ENCODE assay signal across 26 cellular contexts in genomic region chr4:94590493-94590892, GRCh38.
DNase-seq lines count a peak whose midpoint lies in the region; ATAC-seq, FAIRE-seq and TF ChIP-seq lines count a peak whose summit lies in the region.
"Had no signal": no experiment of that assay in that cellular context is flagged by ENCODE, and none has a peak within 500 bp of the region (broad histone marks: within the 10 kb centered on the region; RNA-seq: fewer than 3 reads in every experiment).

No MANE protein-coding gene starts in this region.

- peak; percentile 57 for ATAC-seq in Right ventricle myocardium inferior
- peak; percentile 60 to 66 for ATAC-seq in right cardiac atrium
- ATAC-seq: CD8-positive, alpha-beta T cell; GM23338; HepG2; K562 had no signal

- TF ChIP-seq POLR2A in uterus (IDR thresholded peaks at IDR 0.05): no peak

- TF ChIP-seq CTCF in right atrium auricular region (IDR thresholded peaks at IDR 0.05): no peak
- TF ChIP-seq CTCF in fibroblast of the aortic adventitia (IDR thresholded peaks at IDR 0.05; ENCODE audit: insufficient read depth, low read length): no peak
- TF ChIP-seq CTCF in uterus (IDR thresholded peaks at IDR 0.05): no peak
- TF ChIP-seq CTCF in ascending aorta (IDR thresholded peaks at IDR 0.05): no peak

- peaks cover 62% of the 10 kb centered on the region for H3K36me3 ChIP-seq in right atrium auricular region
- no peaks in the 10 kb centered on the region for H3K36me3 ChIP-seq in uterus
- peaks cover 18 to 38% of the 10 kb centered on the region in 2 donors for H3K36me3 ChIP-seq in ascending aorta

- H3K27ac ChIP-seq in right atrium auricular region (no peak overlapping the region), right cardiac atrium (ENCODE audit: low read length) (no peak overlapping the region), uterus (peak overlapping the region; percentile 54 to 78), ascending aorta (no peak overlapping the region)
- H3K27ac ChIP-seq: BLaER1 treated with 17β-estradiol and CSF1 and Interleukin-3, amounts not matched to agents 10 nM and 100 nM; HL-60; SJSA1 had no signal

- H3K27me3 ChIP-seq in right atrium auricular region (no peaks in the 10 kb centered on the region), right cardiac atrium (ENCODE audit: control insufficient read depth, insufficient read depth) (no peaks in the 10 kb centered on the region), uterus (no peaks in the 10 kb centered on the region), ascending aorta (no peaks in the 10 kb centered on the region)
- H3K27me3 ChIP-seq: BLaER1 treated with 17β-estradiol and CSF1 and Interleukin-3, amounts not matched to agents 10 nM and 100 nM; MG63; SJSA1 had no signal

- intact Hi-C loops in Right ventricle myocardium inferior (cut with DNase I): no loop called here
- intact Hi-C loops in right cardiac atrium (cut with DNase I): loop anchor here in 2 of 4 donors (10.0 kb wide), 1 partner anchor 136 kb away; the partner anchor contains the start of gene PDLIM5 (in 2 of the 2)
- intact Hi-C loops in uterus (cut with DNase I; ENCODE audit: low total_unique reads): no loop called here
- intact Hi-C loops in ascending aorta (cut with DNase I): loop anchor here (10.0 kb wide), 1 partner anchor 286 kb away; no protein-coding TSS in a partner anchor

- H3K4me1 ChIP-seq in right atrium auricular region: peaks cover 0 to 16% of the 10 kb centered on the region in 2 donors
- H3K4me1 ChIP-seq in right cardiac atrium (ENCODE audit: control insufficient read depth, insufficient read depth, low read length): peaks cover 1% of the 10 kb centered on the region
- peaks cover 0 to 7% of the 10 kb centered on the region in 2 donors for H3K4me1 ChIP-seq in uterus
- peaks cover 5 to 17% of the 10 kb centered on the region in 2 donors for H3K4me1 ChIP-seq in ascending aorta

- H3K9me3 ChIP-seq in right atrium auricular region (no peaks in the 10 kb centered on the region), right cardiac atrium (ENCODE audit: control insufficient read depth, low read length) (no peaks in the 10 kb centered on the region), uterus (no peaks in the 10 kb centered on the region), ascending aorta (no peaks in the 10 kb centered on the region)
- H3K9me3 ChIP-seq: BLaER1 treated with 17β-estradiol and CSF1 and Interleukin-3, amounts not matched to agents 10 nM and 100 nM; MG63; SJSA1 had no signal

- WGBS in right cardiac atrium: 41% methylated on average over 2 of the region's 2 CpGs

- no peak overlapping the region for H3K4me3 ChIP-seq in right atrium auricular region
- no peak overlapping the region for H3K4me3 ChIP-seq in fibroblast of the aortic adventitia (ENCODE audit: low read depth, low read length)
- no peak overlapping the region for H3K4me3 ChIP-seq in right cardiac atrium (ENCODE audit: low read length)
- no peak overlapping the region for H3K4me3 ChIP-seq in uterus
- no peak overlapping the region for H3K4me3 ChIP-seq in ascending aorta
- H3K4me3 ChIP-seq: BLaER1 treated with 17β-estradiol and CSF1 and Interleukin-3, amounts not matched to agents 10 nM and 100 nM; GM23338; K562; MG63; SJSA1 had no signal

- no peak for FAIRE-seq in RCC 7860 (lab: Jason Lieb, UNC)
- FAIRE-seq: HepG2, K562 had no signal

- DNase-seq in Right ventricle myocardium inferior (ENCODE audit: missing footprints) (no peak), right atrium auricular region (ENCODE audit: low spot score) (no peak), fibroblast of the aortic adventitia (ENCODE audit: low read depth) (peak; percentile 28), right cardiac atrium (peak in 1 of 3 donors; percentile 21), uterus (no peak), ascending aorta (ENCODE audit: low spot score in 2 of 2) (no peak), RCC 7860 (ENCODE audit: low spot score) (no peak)
- DNase-seq in stimulated activated CD4-positive, alpha-beta T cell treated with anti-CD3 and anti-CD28 coated beads, Interleukin-1b, Interleukin-23, amount 100 ng/mL, for 48 hours: no peak
- DNase-seq: 8988T; CD8-positive, alpha-beta T cell; EL; GF-D8; HCEC 1CT; MG63; NCI-H1436; NCI-H187 treated with DMSO at 0.1 percent for 48 hours; NCI-H2107; NCI-H446 treated with DMSO at 0.1 percent for 48 hours; NCI-H526 treated with DMSO at 0.1 percent for 48 hours; NK-92 treated with Interleukin-12 subunit alpha and Interleukin-12 subunit beta, amount 100 ng/mL, for 24 hours had no signal

Comparison
In these comparisons a context has a peak if more than half of its experiments do, and no peak if none do; other contexts are left out.
1. H3K27ac ChIP-seq: peak in uterus (2 of 2); none in right atrium auricular region (0 of 2), right cardiac atrium (single experiment) and ascending aorta (0 of 2).